Comparison of ENCODE assay signal across 15 cellular contexts in genomic region chr5:132108957-132109356, GRCh38. TPM values are rescaled to one million over a fixed set of nuclear protein-coding genes. Genes with fewer than 3 reads are reported as not detected.
A peak's percentile ranks its signal among the peaks of the same experiment; 100 is the strongest.
DNase-seq lines count a peak whose midpoint lies in the region; ATAC-seq and TF ChIP-seq lines count a peak whose summit lies in the region.
"Not testable (repeated sequence)": the region's sequence is repeated elsewhere in the genome, so short reads cannot be mapped to it uniquely, and the experiment has no call there.
"Had no signal": no experiment of that assay in that cellular context is flagged by ENCODE, and none has a peak within 500 bp of the region (broad histone marks: within the 10 kb centered on the region; RNA-seq: fewer than 3 reads in every experiment).

No MANE protein-coding gene starts in this region.

- H3K27me3 Mint-ChIP-seq in T-helper 17 cell; activated CD4-positive, alpha-beta memory T cell treated with anti-CD3 and anti-CD28 coated beads, Interleukin-2, amount 10 ng/mL, durations not matched to agents 7 days and 5 days; activated CD8-positive, alpha-beta memory T cell treated with anti-CD3 and anti-CD28 coated beads, Interleukin-2, amount 10 ng/mL, durations not matched to agents 7 days and 5 days; activated T-helper 2 cell treated with anti-CD3 and anti-CD28 coated beads, Interferon-gamma antibody, Interleukin-2, Interleukin-4, amounts not matched to agents 10 μg/mL and 5 μg/mL and 100 μg/mL, durations not matched to agents 14 hours and 24 hours and 36 hours (ENCODE audit: low read depth); activated naive CD8-positive, alpha-beta T cell treated with anti-CD3 and anti-CD28 coated beads, Interleukin-2, amount 50 U/mL, for 24 hours; stimulated activated naive CD8-positive, alpha-beta T cell treated with anti-CD3 and anti-CD28 coated beads, Interleukin-15, Interleukin-2, amounts not matched to agents 100 ng/mL and 50 ng/mL, for 24 hours: not testable (repeated sequence)

- not testable (repeated sequence) for H3K36me3 Mint-ChIP-seq in T-helper 17 cell (ENCODE audit: low read depth)
- H3K36me3 Mint-ChIP-seq in activated CD4-positive, alpha-beta memory T cell treated with anti-CD3 and anti-CD28 coated beads, Interleukin-2, amount 10 ng/mL, durations not matched to agents 7 days and 5 days (ENCODE audit: low read depth) = peaks cover 41% of the 10 kb centered on the region
- H3K36me3 Mint-ChIP-seq in activated CD8-positive, alpha-beta memory T cell treated with anti-CD3 and anti-CD28 coated beads, Interleukin-2, amount 10 ng/mL, durations not matched to agents 7 days and 5 days = peaks cover 31% of the 10 kb centered on the region
- H3K36me3 Mint-ChIP-seq in activated T-helper 2 cell treated with anti-CD3 and anti-CD28 coated beads, Interferon-gamma antibody, Interleukin-2, Interleukin-4, amounts not matched to agents 10 μg/mL and 5 μg/mL and 100 μg/mL, durations not matched to agents 14 hours and 24 hours and 36 hours (ENCODE audit: low read depth) = peaks cover 66% of the 10 kb centered on the region
- H3K36me3 Mint-ChIP-seq in activated naive CD8-positive, alpha-beta T cell treated with anti-CD3 and anti-CD28 coated beads, Interleukin-2, amount 50 U/mL, for 24 hours (ENCODE audit: low read depth) = peaks cover 26% of the 10 kb centered on the region
- H3K36me3 Mint-ChIP-seq in stimulated activated naive CD8-positive, alpha-beta T cell treated with anti-CD3 and anti-CD28 coated beads, Interleukin-15, Interleukin-2, amounts not matched to agents 100 ng/mL and 50 ng/mL, for 24 hours (ENCODE audit: low read depth) = peaks cover 11% of the 10 kb centered on the region

- not testable (repeated sequence) for H3K36me3 ChIP-seq in HEK293 (ENCODE audit: control insufficient read depth in 2 of 2, insufficient read depth in 1 of 2, low read length in 2 of 2)

- not testable (repeated sequence) for H3K27ac ChIP-seq in HEK293 (ENCODE audit: extremely low read depth, low read depth, low read length)

- peaks cover 36% of the 10 kb centered on the region for H3K4me1 Mint-ChIP-seq in T-helper 17 cell
- H3K4me1 Mint-ChIP-seq in activated CD4-positive, alpha-beta memory T cell treated with anti-CD3 and anti-CD28 coated beads, Interleukin-2, amount 10 ng/mL, durations not matched to agents 7 days and 5 days = peaks cover 82% of the 10 kb centered on the region
- peaks cover 71% of the 10 kb centered on the region for H3K4me1 Mint-ChIP-seq in activated CD8-positive, alpha-beta memory T cell treated with anti-CD3 and anti-CD28 coated beads, Interleukin-2, amount 10 ng/mL, durations not matched to agents 7 days and 5 days
- H3K4me1 Mint-ChIP-seq in activated T-helper 2 cell treated with anti-CD3 and anti-CD28 coated beads, Interferon-gamma antibody, Interleukin-2, Interleukin-4, amounts not matched to agents 10 μg/mL and 5 μg/mL and 100 μg/mL, durations not matched to agents 14 hours and 24 hours and 36 hours (ENCODE audit: low read depth) = peaks cover 72% of the 10 kb centered on the region
- peaks cover 85% of the 10 kb centered on the region for H3K4me1 Mint-ChIP-seq in activated naive CD8-positive, alpha-beta T cell treated with anti-CD3 and anti-CD28 coated beads, Interleukin-2, amount 50 U/mL, for 24 hours
- H3K4me1 Mint-ChIP-seq in stimulated activated naive CD8-positive, alpha-beta T cell treated with anti-CD3 and anti-CD28 coated beads, Interleukin-15, Interleukin-2, amounts not matched to agents 100 ng/mL and 50 ng/mL, for 24 hours (ENCODE audit: low read depth) = peaks cover 87% of the 10 kb centered on the region

- not testable (repeated sequence) for TF ChIP-seq CTCF in HEK293 (tag by site-specific recombination; IDR thresholded peaks at IDR 0.05)

- not testable (repeated sequence) for DNase-seq in T-helper 17 cell; activated CD4-positive, alpha-beta memory T cell treated with anti-CD3 and anti-CD28 coated beads, Interleukin-2, amount 10 ng/mL, durations not matched to agents 7 days and 5 days; activated CD8-positive, alpha-beta memory T cell treated with anti-CD3 and anti-CD28 coated beads, Interleukin-2, amount 10 ng/mL, durations not matched to agents 7 days and 5 days; activated T-helper 2 cell treated with anti-CD3 and anti-CD28 coated beads, Interferon-gamma antibody, Interleukin-2, Interleukin-4, amounts not matched to agents 10 μg/mL and 5 μg/mL and 100 μg/mL, durations not matched to agents 14 hours and 24 hours and 36 hours (ENCODE audit: low spot score); activated naive CD8-positive, alpha-beta T cell treated with anti-CD3 and anti-CD28 coated beads, Interleukin-2, amount 50 U/mL, for 24 hours

- POLR2A ChIA-PET in HEK293 (lab: Yijun Ruan, JAX) = not testable (repeated sequence)
- POLR2A ChIA-PET in activated CD4-positive, alpha-beta memory T cell treated with anti-CD3 and anti-CD28 coated beads, Interleukin-2, amount 10 ng/mL, durations not matched to agents 7 days and 5 days (lab: Charles Lee) = interaction anchor here (2.8 kb wide), 1 partner anchor 9 kb away, joined by 10 read pairs; no protein-coding TSS in a partner anchor

- peaks cover 19% of the 10 kb centered on the region for H3K9me3 Mint-ChIP-seq in activated CD4-positive, alpha-beta memory T cell treated with anti-CD3 and anti-CD28 coated beads, Interleukin-2, amount 10 ng/mL, durations not matched to agents 7 days and 5 days
- H3K9me3 Mint-ChIP-seq in activated CD8-positive, alpha-beta memory T cell treated with anti-CD3 and anti-CD28 coated beads, Interleukin-2, amount 10 ng/mL, durations not matched to agents 7 days and 5 days (ENCODE audit: low read depth); stimulated activated naive CD8-positive, alpha-beta T cell treated with anti-CD3 and anti-CD28 coated beads, Interleukin-15, Interleukin-2, amounts not matched to agents 100 ng/mL and 50 ng/mL, for 24 hours: not testable (repeated sequence)
- H3K9me3 Mint-ChIP-seq in activated T-helper 2 cell treated with anti-CD3 and anti-CD28 coated beads, Interferon-gamma antibody, Interleukin-2, Interleukin-4, amounts not matched to agents 10 μg/mL and 5 μg/mL and 100 μg/mL, durations not matched to agents 14 hours and 24 hours and 36 hours = peaks cover 31% of the 10 kb centered on the region
- peaks cover 17% of the 10 kb centered on the region for H3K9me3 Mint-ChIP-seq in activated naive CD8-positive, alpha-beta T cell treated with anti-CD3 and anti-CD28 coated beads, Interleukin-2, amount 50 U/mL, for 24 hours

- not testable (repeated sequence) for H3K9me3 ChIP-seq in HEK293 (ENCODE audit: control insufficient read depth, insufficient read depth, low read depth, low read length); T-helper 17 cell (ENCODE audit: control insufficient read depth, low read length, poor library complexity, severe bottlenecking)

- CTCF ChIA-PET in HEK293 (lab: Yijun Ruan, JAX) = interaction anchor here (0.6 kb wide), 1 partner anchor 138 kb away, joined by 5 read pairs; no protein-coding TSS in a partner anchor
- CTCF ChIA-PET in activated CD4-positive, alpha-beta memory T cell treated with anti-CD3 and anti-CD28 coated beads, Interleukin-2, amount 10 ng/mL, durations not matched to agents 7 days and 5 days (lab: Charles Lee) = not testable (repeated sequence)
- CTCF ChIA-PET in activated CD8-positive, alpha-beta memory T cell treated with anti-CD3 and anti-CD28 coated beads, Interleukin-2, amount 10 ng/mL, durations not matched to agents 7 days and 5 days (lab: Charles Lee) = interaction anchor here (0.8 to 1.5 kb wide), 2 partner anchors 44 to 71 kb away, joined by 3 to 8 read pairs; no protein-coding TSS in a partner anchor

- not testable (repeated sequence) for H3K4me3 Mint-ChIP-seq in T-helper 17 cell; activated CD4-positive, alpha-beta memory T cell treated with anti-CD3 and anti-CD28 coated beads, Interleukin-2, amount 10 ng/mL, durations not matched to agents 7 days and 5 days; activated CD8-positive, alpha-beta memory T cell treated with anti-CD3 and anti-CD28 coated beads, Interleukin-2, amount 10 ng/mL, durations not matched to agents 7 days and 5 days; activated T-helper 2 cell treated with anti-CD3 and anti-CD28 coated beads, Interferon-gamma antibody, Interleukin-2, Interleukin-4, amounts not matched to agents 10 μg/mL and 5 μg/mL and 100 μg/mL, durations not matched to agents 14 hours and 24 hours and 36 hours (ENCODE audit: low read depth); activated naive CD8-positive, alpha-beta T cell treated with anti-CD3 and anti-CD28 coated beads, Interleukin-2, amount 50 U/mL, for 24 hours; stimulated activated naive CD8-positive, alpha-beta T cell treated with anti-CD3 and anti-CD28 coated beads, Interleukin-15, Interleukin-2, amounts not matched to agents 100 ng/mL and 50 ng/mL, for 24 hours

- ATAC-seq in T-helper 17 cell; activated CD8-positive, alpha-beta memory T cell treated with anti-CD3 and anti-CD28 coated beads, Interleukin-2, amount 10 ng/mL, durations not matched to agents 7 days and 5 days; activated naive CD8-positive, alpha-beta T cell treated with anti-CD3 and anti-CD28 coated beads, Interleukin-2, amount 50 U/mL, for 24 hours: not testable (repeated sequence)

- intact Hi-C loops in activated T-helper 2 cell treated with anti-CD3 and anti-CD28 coated beads, Interferon-gamma antibody, Interleukin-2, Interleukin-4, amounts not matched to agents 10 μg/mL and 5 μg/mL and 100 μg/mL, durations not matched to agents 14 hours and 24 hours and 36 hours (cut with micrococcal nuclease) = loop anchor here (10.0 kb wide), 2 partner anchors 386 to 646 kb away; partner anchors contain the start of gene IRF1

- H3K27ac Mint-ChIP-seq in T-helper 17 cell = peak overlapping the region; percentile 34
- H3K27ac Mint-ChIP-seq in activated CD4-positive, alpha-beta memory T cell treated with anti-CD3 and anti-CD28 coated beads, Interleukin-2, amount 10 ng/mL, durations not matched to agents 7 days and 5 days = peak overlapping the region; percentile 65
- peak overlapping the region; percentile 49 for H3K27ac Mint-ChIP-seq in activated CD8-positive, alpha-beta memory T cell treated with anti-CD3 and anti-CD28 coated beads, Interleukin-2, amount 10 ng/mL, durations not matched to agents 7 days and 5 days
- H3K27ac Mint-ChIP-seq in activated T-helper 2 cell treated with anti-CD3 and anti-CD28 coated beads, Interferon-gamma antibody, Interleukin-2, Interleukin-4, amounts not matched to agents 10 μg/mL and 5 μg/mL and 100 μg/mL, durations not matched to agents 14 hours and 24 hours and 36 hours = peak overlapping the region; percentile 79
- peak overlapping the region; percentile 81 for H3K27ac Mint-ChIP-seq in activated naive CD8-positive, alpha-beta T cell treated with anti-CD3 and anti-CD28 coated beads, Interleukin-2, amount 50 U/mL, for 24 hours
- peak overlapping the region; percentile 67 for H3K27ac Mint-ChIP-seq in stimulated activated naive CD8-positive, alpha-beta T cell treated with anti-CD3 and anti-CD28 coated beads, Interleukin-15, Interleukin-2, amounts not matched to agents 100 ng/mL and 50 ng/mL, for 24 hours

- not testable (repeated sequence) for H3K4me3 ChIP-seq in HEK293 (ENCODE audit: low read depth, low read length)

- H3K4me1 ChIP-seq in HEK293 (ENCODE audit: control insufficient read depth, insufficient read depth, low read length) = not testable (repeated sequence)

RNA-seq across cellular contexts. Expression of gene CSF2, which starts 35.4 kb away (rescaled TPM):
- total RNA-seq in T-helper 17 cell = not detected
- total RNA-seq in activated CD4-positive, alpha-beta memory T cell treated with anti-CD3 and anti-CD28 coated beads, Interleukin-2, amount 10 ng/mL, durations not matched to agents 7 days and 5 days = 10 to 100 TPM; 30.8 to 32.7 TPM
- 100 to 1,000 TPM in 1 of 2 experiments, 1 to 10 TPM in 1; 4.9 to 164 TPM for total RNA-seq in activated CD8-positive, alpha-beta memory T cell treated with anti-CD3 and anti-CD28 coated beads, Interleukin-2, amount 10 ng/mL, durations not matched to agents 7 days and 5 days
- 764 and 772 TPM in 2 replicates for total RNA-seq in activated T-helper 2 cell treated with anti-CD3 and anti-CD28 coated beads, Interferon-gamma antibody, Interleukin-2, Interleukin-4, amounts not matched to agents 10 μg/mL and 5 μg/mL and 100 μg/mL, durations not matched to agents 14 hours and 24 hours and 36 hours
- total RNA-seq: CD4-positive, alpha-beta T cell; G401; GM23338; H9 had no signal

RNA-seq across cellular contexts. Expression of gene IL3, which starts 48.5 kb away (rescaled TPM):
- not detected for total RNA-seq in T-helper 17 cell
- 1 to 10 TPM; 1.4 to 1.6 TPM for total RNA-seq in activated CD4-positive, alpha-beta memory T cell treated with anti-CD3 and anti-CD28 coated beads, Interleukin-2, amount 10 ng/mL, durations not matched to agents 7 days and 5 days
- total RNA-seq in activated CD8-positive, alpha-beta memory T cell treated with anti-CD3 and anti-CD28 coated beads, Interleukin-2, amount 10 ng/mL, durations not matched to agents 7 days and 5 days = 1 to 10 TPM in 1 of 2 experiments, under 1 TPM in 1; 0.47 to 1.5 TPM
- total RNA-seq in activated T-helper 2 cell treated with anti-CD3 and anti-CD28 coated beads, Interferon-gamma antibody, Interleukin-2, Interleukin-4, amounts not matched to agents 10 μg/mL and 5 μg/mL and 100 μg/mL, durations not matched to agents 14 hours and 24 hours and 36 hours = 140 and 142 TPM in 2 replicates
- total RNA-seq: Calu3; CD4-positive, alpha-beta T cell; Daoy; G401; GM23338; H4; H9; HFFc6 had no signal

Comparison
In these comparisons a context has a peak if more than half of its experiments do, and no peak if none do; other contexts are left out.
1. RNA of gene CSF2, which starts 35.4 kb away (total RNA-seq): 764 to 772 TPM in activated T-helper 2 cell treated with anti-CD3 and anti-CD28 coated beads, Interferon-gamma antibody, Interleukin-2, Interleukin-4, amounts not matched to agents 10 μg/mL and 5 μg/mL and 100 μg/mL, durations not matched to agents 14 hours and 24 hours and 36 hours, 4.9 to 164 TPM in activated CD8-positive, alpha-beta memory T cell treated with anti-CD3 and anti-CD28 coated beads, Interleukin-2, amount 10 ng/mL, durations not matched to agents 7 days and 5 days and 30.8 to 32.7 TPM in activated CD4-positive, alpha-beta memory T cell treated with anti-CD3 and anti-CD28 coated beads, Interleukin-2, amount 10 ng/mL, durations not matched to agents 7 days and 5 days; not detected in T-helper 17 cell; every median in the first group is over 4 times any median in the second.
2. RNA of gene IL3, which starts 48.5 kb away (total RNA-seq): 140 to 142 TPM in activated T-helper 2 cell treated with anti-CD3 and anti-CD28 coated beads, Interferon-gamma antibody, Interleukin-2, Interleukin-4, amounts not matched to agents 10 μg/mL and 5 μg/mL and 100 μg/mL, durations not matched to agents 14 hours and 24 hours and 36 hours; 1.4 to 1.6 TPM in activated CD4-positive, alpha-beta memory T cell treated with anti-CD3 and anti-CD28 coated beads, Interleukin-2, amount 10 ng/mL, durations not matched to agents 7 days and 5 days, 0.47 to 1.5 TPM in activated CD8-positive, alpha-beta memory T cell treated with anti-CD3 and anti-CD28 coated beads, Interleukin-2, amount 10 ng/mL, durations not matched to agents 7 days and 5 days and not detected in T-helper 17 cell; every median in the first group is over 10 times any median in the second.
3. Peak in every context shown above with its lines, with median percentiles within 50 percentile points of each other: H3K27ac Mint-ChIP-seq.